Comparison of ENCODE assay signal across 11 cellular contexts in genomic region chr13:99969368-99969933, GRCh38. TPM values are rescaled to one million over a fixed set of nuclear protein-coding genes. Genes with fewer than 3 reads are reported as not detected.
DNase-seq lines count a peak whose midpoint lies in the region; ATAC-seq and TF ChIP-seq lines count a peak whose summit lies in the region.
"Had no signal": no experiment of that assay in that cellular context is flagged by ENCODE, and none has a peak within 500 bp of the region (broad histone marks: within the 10 kb centered on the region; RNA-seq: fewer than 3 reads in every experiment).

No MANE protein-coding gene starts in this region.

- H3K36me3 Mint-ChIP-seq in activated naive CD4-positive, alpha-beta T cell treated with anti-CD3 and anti-CD28 coated beads, Interleukin-2, amount 50 U/mL, for 24 hours, result peaks cover 14% of the 10 kb centered on the region
- peaks cover 3% of the 10 kb centered on the region for H3K36me3 Mint-ChIP-seq in activated T-helper 2 cell treated with anti-CD3 and anti-CD28 coated beads, Interferon-gamma antibody, Interleukin-2, Interleukin-4, amounts not matched to agents 10 μg/mL and 5 μg/mL and 100 μg/mL, durations not matched to agents 14 hours and 24 hours and 36 hours (ENCODE audit: low read depth)

- no peaks in the 10 kb centered on the region for H3K9me3 ChIP-seq in thoracic aorta
- H3K9me3 ChIP-seq: transverse colon had no signal

- no peak for DNase-seq in activated naive CD4-positive, alpha-beta T cell (lab: John Stamatoyannopoulos, UW)
- DNase-seq in activated T-helper 2 cell treated with anti-CD3 and anti-CD28 coated beads, Interferon-gamma antibody, Interleukin-2, Interleukin-4, amounts not matched to agents 10 μg/mL and 5 μg/mL and 100 μg/mL, durations not matched to agents 14 hours and 24 hours and 36 hours (ENCODE audit: low spot score), result no peak
- peak; percentile 59 for DNase-seq in islet precursor cell
- DNase-seq in thoracic aorta (ENCODE audit: low spot score), result no peak
- DNase-seq in erythroblast (lab: John Stamatoyannopoulos, UW), result no peak
- DNase-seq: transverse colon had no signal

- peak overlapping the region; percentile 89 for H3K4me3 Mint-ChIP-seq in activated naive CD4-positive, alpha-beta T cell treated with anti-CD3 and anti-CD28 coated beads, Interleukin-2, amount 50 U/mL, for 24 hours
- H3K4me3 Mint-ChIP-seq in activated T-helper 2 cell treated with anti-CD3 and anti-CD28 coated beads, Interferon-gamma antibody, Interleukin-2, Interleukin-4, amounts not matched to agents 10 μg/mL and 5 μg/mL and 100 μg/mL, durations not matched to agents 14 hours and 24 hours and 36 hours (ENCODE audit: low read depth), result no peak overlapping the region

- H3K4me3 ChIP-seq in thoracic aorta, result peak overlapping the region; percentile 62

- peaks cover 20% of the 10 kb centered on the region for H3K4me1 Mint-ChIP-seq in activated naive CD4-positive, alpha-beta T cell treated with anti-CD3 and anti-CD28 coated beads, Interleukin-2, amount 50 U/mL, for 24 hours
- peaks cover 8% of the 10 kb centered on the region for H3K4me1 Mint-ChIP-seq in activated T-helper 2 cell treated with anti-CD3 and anti-CD28 coated beads, Interferon-gamma antibody, Interleukin-2, Interleukin-4, amounts not matched to agents 10 μg/mL and 5 μg/mL and 100 μg/mL, durations not matched to agents 14 hours and 24 hours and 36 hours (ENCODE audit: low read depth)

- peak overlapping the region; percentile 89 for H3K27ac Mint-ChIP-seq in activated naive CD4-positive, alpha-beta T cell treated with anti-CD3 and anti-CD28 coated beads, Interleukin-2, amount 50 U/mL, for 24 hours
- H3K27ac Mint-ChIP-seq in activated T-helper 2 cell treated with anti-CD3 and anti-CD28 coated beads, Interferon-gamma antibody, Interleukin-2, Interleukin-4, amounts not matched to agents 10 μg/mL and 5 μg/mL and 100 μg/mL, durations not matched to agents 14 hours and 24 hours and 36 hours, result peak overlapping the region; percentile 65
- H3K27ac Mint-ChIP-seq: CD14-positive monocyte had no signal

- H3K4me1 ChIP-seq in thoracic aorta (ENCODE audit: control insufficient read depth in 1 of 2, low read depth in 2 of 2), result peaks cover 19 to 35% of the 10 kb centered on the region in 2 donors

- H3K9me3 Mint-ChIP-seq in activated naive CD4-positive, alpha-beta T cell treated with anti-CD3 and anti-CD28 coated beads, Interleukin-2, amount 50 U/mL, for 24 hours, result peaks cover 16% of the 10 kb centered on the region
- H3K9me3 Mint-ChIP-seq in activated T-helper 2 cell treated with anti-CD3 and anti-CD28 coated beads, Interferon-gamma antibody, Interleukin-2, Interleukin-4, amounts not matched to agents 10 μg/mL and 5 μg/mL and 100 μg/mL, durations not matched to agents 14 hours and 24 hours and 36 hours, result peaks cover 4% of the 10 kb centered on the region

- no peak for TF ChIP-seq CTCF in thoracic aorta (IDR thresholded peaks at IDR 0.05)

- H3K27me3 ChIP-seq in thoracic aorta (replicated peaks; ENCODE audit: insufficient read depth), result peaks cover 45% of the 10 kb centered on the region

- intact Hi-C loops in activated T-helper 2 cell treated with anti-CD3 and anti-CD28 coated beads, Interferon-gamma antibody, Interleukin-2, Interleukin-4, amounts not matched to agents 10 μg/mL and 5 μg/mL and 100 μg/mL, durations not matched to agents 14 hours and 24 hours and 36 hours (cut with micrococcal nuclease), result no loop called here

- no peak for TF ChIP-seq POLR2A in erythroblast (IDR thresholded peaks at IDR 0.05; ENCODE audit: low read length)

- no peaks in the 10 kb centered on the region for H3K36me3 ChIP-seq in thoracic aorta
- H3K36me3 ChIP-seq: transverse colon had no signal

- ATAC-seq in thoracic aorta (ENCODE audit: insufficient number of reproducible peaks, low FRiP score, low read depth) (no peak), GM21526 (IDR thresholded peaks at IDR 0.05; ENCODE audit: low FRiP score, unreplicated experiment) (no peak), GM18520 (IDR thresholded peaks at IDR 0.05; ENCODE audit: unreplicated experiment) (no peak)

- H3K27me3 Mint-ChIP-seq in activated naive CD4-positive, alpha-beta T cell treated with anti-CD3 and anti-CD28 coated beads, Interleukin-2, amount 50 U/mL, for 24 hours, result peaks cover 59% of the 10 kb centered on the region
- peaks cover 66% of the 10 kb centered on the region for H3K27me3 Mint-ChIP-seq in activated T-helper 2 cell treated with anti-CD3 and anti-CD28 coated beads, Interferon-gamma antibody, Interleukin-2, Interleukin-4, amounts not matched to agents 10 μg/mL and 5 μg/mL and 100 μg/mL, durations not matched to agents 14 hours and 24 hours and 36 hours (ENCODE audit: low read depth)

- no peak overlapping the region for H3K27ac ChIP-seq in thoracic aorta
- H3K27ac ChIP-seq: transverse colon had no signal

RNA-seq across cellular contexts. Expression of gene ZIC5, which starts 2.1 kb away (rescaled TPM):
- total RNA-seq in activated T-helper 2 cell treated with anti-CD3 and anti-CD28 coated beads, Interferon-gamma antibody, Interleukin-2, Interleukin-4, amounts not matched to agents 10 μg/mL and 5 μg/mL and 100 μg/mL, durations not matched to agents 14 hours and 24 hours and 36 hours, result not detected in 2 replicates
- not detected for total RNA-seq in thoracic aorta
- total RNA-seq: fibroblast of villous mesenchyme, transverse colon had no signal

RNA-seq across cellular contexts. Expression of gene ZIC2, which starts 12.1 kb away (rescaled TPM):
- total RNA-seq in activated T-helper 2 cell treated with anti-CD3 and anti-CD28 coated beads, Interferon-gamma antibody, Interleukin-2, Interleukin-4, amounts not matched to agents 10 μg/mL and 5 μg/mL and 100 μg/mL, durations not matched to agents 14 hours and 24 hours and 36 hours, result not detected in 2 replicates
- not detected for total RNA-seq in thoracic aorta
- total RNA-seq: fibroblast of villous mesenchyme, transverse colon had no signal
